ENCODE assay signal across 1 cellular context in the genomic region with DNA sequence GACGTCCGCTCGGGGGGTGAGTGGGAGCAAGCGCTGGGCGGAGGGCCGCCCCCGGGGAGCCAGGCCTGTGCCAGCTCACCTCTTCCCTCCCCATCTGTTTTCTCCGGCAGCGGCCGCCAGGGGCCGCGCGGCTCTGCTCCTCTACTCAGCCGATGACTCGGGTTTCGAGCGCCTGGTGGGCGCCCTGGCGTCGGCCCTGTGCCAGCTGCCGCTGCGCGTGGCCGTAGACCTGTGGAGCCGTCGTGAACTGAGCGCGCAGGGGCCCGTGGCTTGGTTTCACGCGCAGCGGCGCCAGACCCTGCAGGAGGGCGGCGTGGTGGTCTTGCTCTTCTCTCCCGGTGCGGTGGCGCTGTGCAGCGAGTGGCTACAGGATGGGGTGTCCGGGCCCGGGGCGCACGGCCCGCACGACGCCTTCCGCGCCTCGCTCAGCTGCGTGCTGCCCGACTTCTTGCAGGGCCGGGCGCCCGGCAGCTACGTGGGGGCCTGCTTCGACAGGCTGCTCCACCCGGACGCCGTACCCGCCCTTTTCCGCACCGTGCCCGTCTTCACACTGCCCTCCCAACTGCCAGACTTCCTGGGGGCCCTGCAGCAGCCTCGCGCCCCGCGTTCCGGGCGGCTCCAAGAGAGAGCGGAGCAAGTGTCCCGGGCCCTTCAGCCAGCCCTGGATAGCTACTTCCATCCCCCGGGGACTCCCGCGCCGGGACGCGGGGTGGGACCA.
TF ChIP-seq lines count a peak whose summit lies in the region.

No MANE protein-coding gene starts in this region.

TF ChIP-seq in HepG2, 621 proteins besides CTCF, POLR2A, EP300 and RAD21 (continued from another document and continues in another):
- no peak for TF ChIP-seq CEBPB (IDR thresholded peaks at IDR 0.05; ENCODE audit: borderline replicate concordance, low read depth, low read length)
- no peak for TF ChIP-seq CCAR2 (optimal IDR thresholded peaks at IDR 0.05; ENCODE audit: low read depth, low read length)
- peak; percentile 81; the same call in 1 of the 2 replicates for TF ChIP-seq CAMTA2 (CRISPR knock-in tag; IDR thresholded peaks at IDR 0.05; ENCODE audit: borderline replicate concordance)
- no peak for TF ChIP-seq EZH2 (conservative IDR thresholded peaks at IDR 0.05; ENCODE audit: low read depth, low read length)
- peak; percentile 23; the same call in 1 of the 2 replicates for TF ChIP-seq ZBTB10 (CRISPR knock-in tag; IDR thresholded peaks at IDR 0.05; ENCODE audit: borderline replicate concordance)
- peak; percentile 72 to 91; a peak in 3 of 4 replicates for TF ChIP-seq HMGXB4 (CRISPR knock-in tag; IDR thresholded peaks at IDR 0.05; ENCODE audit: borderline replicate concordance in 1 of 2, low read depth in 1 of 2)
- TF ChIP-seq, protein P1, sequence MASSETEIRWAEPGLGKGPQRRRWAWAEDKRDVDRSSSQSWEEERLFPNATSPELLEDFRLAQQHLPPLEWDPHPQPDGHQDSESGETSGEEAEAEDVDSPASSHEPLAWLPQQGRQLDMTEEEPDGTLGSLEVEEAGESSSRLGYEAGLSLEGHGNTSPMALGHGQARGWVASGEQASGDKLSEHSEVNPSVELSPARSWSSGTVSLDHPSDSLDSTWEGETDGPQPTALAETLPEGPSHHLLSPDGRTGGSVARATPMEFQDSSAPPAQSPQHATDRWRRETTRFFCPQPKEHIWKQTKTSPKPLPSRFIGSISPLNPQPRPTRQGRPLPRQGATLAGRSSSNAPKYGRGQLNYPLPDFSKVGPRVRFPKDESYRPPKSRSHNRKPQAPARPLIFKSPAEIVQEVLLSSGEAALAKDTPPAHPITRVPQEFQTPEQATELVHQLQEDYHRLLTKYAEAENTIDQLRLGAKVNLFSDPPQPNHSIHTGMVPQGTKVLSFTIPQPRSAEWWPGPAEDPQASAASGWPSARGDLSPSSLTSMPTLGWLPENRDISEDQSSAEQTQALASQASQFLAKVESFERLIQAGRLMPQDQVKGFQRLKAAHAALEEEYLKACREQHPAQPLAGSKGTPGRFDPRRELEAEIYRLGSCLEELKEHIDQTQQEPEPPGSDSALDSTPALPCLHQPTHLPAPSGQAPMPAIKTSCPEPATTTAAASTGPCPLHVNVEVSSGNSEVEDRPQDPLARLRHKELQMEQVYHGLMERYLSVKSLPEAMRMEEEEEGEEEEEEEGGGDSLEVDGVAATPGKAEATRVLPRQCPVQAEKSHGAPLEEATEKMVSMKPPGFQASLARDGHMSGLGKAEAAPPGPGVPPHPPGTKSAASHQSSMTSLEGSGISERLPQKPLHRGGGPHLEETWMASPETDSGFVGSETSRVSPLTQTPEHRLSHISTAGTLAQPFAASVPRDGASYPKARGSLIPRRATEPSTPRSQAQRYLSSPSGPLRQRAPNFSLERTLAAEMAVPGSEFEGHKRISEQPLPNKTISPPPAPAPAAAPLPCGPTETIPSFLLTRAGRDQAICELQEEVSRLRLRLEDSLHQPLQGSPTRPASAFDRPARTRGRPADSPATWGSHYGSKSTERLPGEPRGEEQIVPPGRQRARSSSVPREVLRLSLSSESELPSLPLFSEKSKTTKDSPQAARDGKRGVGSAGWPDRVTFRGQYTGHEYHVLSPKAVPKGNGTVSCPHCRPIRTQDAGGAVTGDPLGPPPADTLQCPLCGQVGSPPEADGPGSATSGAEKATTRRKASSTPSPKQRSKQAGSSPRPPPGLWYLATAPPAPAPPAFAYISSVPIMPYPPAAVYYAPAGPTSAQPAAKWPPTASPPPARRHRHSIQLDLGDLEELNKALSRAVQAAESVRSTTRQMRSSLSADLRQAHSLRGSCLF (CRISPR knock-in tag; IDR thresholded peaks at IDR 0.05; ENCODE audit: borderline replicate concordance): no peak; the same call in 1 of the 2 replicates
- peak; percentile 90; the same call in 1 of the 2 replicates for TF ChIP-seq ZNF446 (CRISPR knock-in tag; IDR thresholded peaks at IDR 0.05)
- TF ChIP-seq ZNF619 (CRISPR knock-in tag; IDR thresholded peaks at IDR 0.05): 0 out of 2 replicates have a peak, but pooled peaks have one; percentile 3
- TF ChIP-seq PHF8 (CRISPR knock-in tag; IDR thresholded peaks at IDR 0.05): peak; percentile 74
- peak; percentile 87 for TF ChIP-seq RBFOX2 (IDR thresholded peaks at IDR 0.05; ENCODE audit: low read depth, low read length)
- no peak for TF ChIP-seq NBN (conservative IDR thresholded peaks at IDR 0.05)
- TF ChIP-seq, protein P2, sequence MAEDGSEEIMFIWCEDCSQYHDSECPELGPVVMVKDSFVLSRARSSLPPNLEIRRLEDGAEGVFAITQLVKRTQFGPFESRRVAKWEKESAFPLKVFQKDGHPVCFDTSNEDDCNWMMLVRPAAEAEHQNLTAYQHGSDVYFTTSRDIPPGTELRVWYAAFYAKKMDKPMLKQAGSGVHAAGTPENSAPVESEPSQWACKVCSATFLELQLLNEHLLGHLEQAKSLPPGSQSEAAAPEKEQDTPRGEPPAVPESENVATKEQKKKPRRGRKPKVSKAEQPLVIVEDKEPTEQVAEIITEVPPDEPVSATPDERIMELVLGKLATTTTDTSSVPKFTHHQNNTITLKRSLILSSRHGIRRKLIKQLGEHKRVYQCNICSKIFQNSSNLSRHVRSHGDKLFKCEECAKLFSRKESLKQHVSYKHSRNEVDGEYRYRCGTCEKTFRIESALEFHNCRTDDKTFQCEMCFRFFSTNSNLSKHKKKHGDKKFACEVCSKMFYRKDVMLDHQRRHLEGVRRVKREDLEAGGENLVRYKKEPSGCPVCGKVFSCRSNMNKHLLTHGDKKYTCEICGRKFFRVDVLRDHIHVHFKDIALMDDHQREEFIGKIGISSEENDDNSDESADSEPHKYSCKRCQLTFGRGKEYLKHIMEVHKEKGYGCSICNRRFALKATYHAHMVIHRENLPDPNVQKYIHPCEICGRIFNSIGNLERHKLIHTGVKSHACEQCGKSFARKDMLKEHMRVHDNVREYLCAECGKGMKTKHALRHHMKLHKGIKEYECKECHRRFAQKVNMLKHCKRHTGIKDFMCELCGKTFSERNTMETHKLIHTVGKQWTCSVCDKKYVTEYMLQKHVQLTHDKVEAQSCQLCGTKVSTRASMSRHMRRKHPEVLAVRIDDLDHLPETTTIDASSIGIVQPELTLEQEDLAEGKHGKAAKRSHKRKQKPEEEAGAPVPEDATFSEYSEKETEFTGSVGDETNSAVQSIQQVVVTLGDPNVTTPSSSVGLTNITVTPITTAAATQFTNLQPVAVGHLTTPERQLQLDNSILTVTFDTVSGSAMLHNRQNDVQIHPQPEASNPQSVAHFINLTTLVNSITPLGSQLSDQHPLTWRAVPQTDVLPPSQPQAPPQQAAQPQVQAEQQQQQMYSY (CRISPR knock-in tag; IDR thresholded peaks at IDR 0.05): no peak
- TF ChIP-seq ZNF547 (CRISPR knock-in tag; IDR thresholded peaks at IDR 0.05): no peak
- TF ChIP-seq, protein P3, sequence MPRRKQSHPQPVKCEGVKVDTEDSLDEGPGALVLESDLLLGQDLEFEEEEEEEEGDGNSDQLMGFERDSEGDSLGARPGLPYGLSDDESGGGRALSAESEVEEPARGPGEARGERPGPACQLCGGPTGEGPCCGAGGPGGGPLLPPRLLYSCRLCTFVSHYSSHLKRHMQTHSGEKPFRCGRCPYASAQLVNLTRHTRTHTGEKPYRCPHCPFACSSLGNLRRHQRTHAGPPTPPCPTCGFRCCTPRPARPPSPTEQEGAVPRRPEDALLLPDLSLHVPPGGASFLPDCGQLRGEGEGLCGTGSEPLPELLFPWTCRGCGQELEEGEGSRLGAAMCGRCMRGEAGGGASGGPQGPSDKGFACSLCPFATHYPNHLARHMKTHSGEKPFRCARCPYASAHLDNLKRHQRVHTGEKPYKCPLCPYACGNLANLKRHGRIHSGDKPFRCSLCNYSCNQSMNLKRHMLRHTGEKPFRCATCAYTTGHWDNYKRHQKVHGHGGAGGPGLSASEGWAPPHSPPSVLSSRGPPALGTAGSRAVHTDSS (CRISPR knock-in tag; conservative IDR thresholded peaks at IDR 0.05): no peak
- no peak for TF ChIP-seq AHR (CRISPR knock-in tag; IDR thresholded peaks at IDR 0.05)
- TF ChIP-seq ZNF12 (CRISPR knock-in tag; IDR thresholded peaks at IDR 0.05): peak; percentile 36; the same call in 1 of the 2 replicates
- no peak for TF ChIP-seq ZFP36 (IDR thresholded peaks at IDR 0.05; ENCODE audit: borderline replicate concordance, low read depth, low read length, partially characterized antibody)
- peak; percentile 26; the same call in 1 of the 2 replicates for TF ChIP-seq TFE3 (CRISPR knock-in tag; IDR thresholded peaks at IDR 0.05)
- no peak for TF ChIP-seq ZNF879 (CRISPR knock-in tag; IDR thresholded peaks at IDR 0.05)
- no peak for TF ChIP-seq ZNF367 (CRISPR knock-in tag; IDR thresholded peaks at IDR 0.05; ENCODE audit: borderline replicate concordance)
- TF ChIP-seq ZBTB49 (CRISPR knock-in tag; IDR thresholded peaks at IDR 0.05; ENCODE audit: borderline replicate concordance): no peak
- TF ChIP-seq NR2F1 (CRISPR knock-in tag; IDR thresholded peaks at IDR 0.05): no peak
- TF ChIP-seq BCL6 (CRISPR knock-in tag; IDR thresholded peaks at IDR 0.05): no peak; the same call in 1 of the 2 replicates
- TF ChIP-seq TARDBP (CRISPR knock-in tag; IDR thresholded peaks at IDR 0.05): no peak
- no peak for TF ChIP-seq PRPF4 (IDR thresholded peaks at IDR 0.05; ENCODE audit: low read depth, low read length, poor library complexity, severe bottlenecking)
- TF ChIP-seq MTF2 (CRISPR knock-in tag; IDR thresholded peaks at IDR 0.05; ENCODE audit: borderline replicate concordance): no peak
- TF ChIP-seq ZNF121 (CRISPR knock-in tag; IDR thresholded peaks at IDR 0.05): no peak
- no peak for TF ChIP-seq ONECUT2 (CRISPR knock-in tag; IDR thresholded peaks at IDR 0.05)
- TF ChIP-seq ZNF234 (CRISPR knock-in tag; conservative IDR thresholded peaks at IDR 0.05): peak; percentile 68
- no peak for TF ChIP-seq NFKBIZ (CRISPR knock-in tag; IDR thresholded peaks at IDR 0.05)
